14 cellular contexts compared by ENCODE assay signal in the genomic region with DNA sequence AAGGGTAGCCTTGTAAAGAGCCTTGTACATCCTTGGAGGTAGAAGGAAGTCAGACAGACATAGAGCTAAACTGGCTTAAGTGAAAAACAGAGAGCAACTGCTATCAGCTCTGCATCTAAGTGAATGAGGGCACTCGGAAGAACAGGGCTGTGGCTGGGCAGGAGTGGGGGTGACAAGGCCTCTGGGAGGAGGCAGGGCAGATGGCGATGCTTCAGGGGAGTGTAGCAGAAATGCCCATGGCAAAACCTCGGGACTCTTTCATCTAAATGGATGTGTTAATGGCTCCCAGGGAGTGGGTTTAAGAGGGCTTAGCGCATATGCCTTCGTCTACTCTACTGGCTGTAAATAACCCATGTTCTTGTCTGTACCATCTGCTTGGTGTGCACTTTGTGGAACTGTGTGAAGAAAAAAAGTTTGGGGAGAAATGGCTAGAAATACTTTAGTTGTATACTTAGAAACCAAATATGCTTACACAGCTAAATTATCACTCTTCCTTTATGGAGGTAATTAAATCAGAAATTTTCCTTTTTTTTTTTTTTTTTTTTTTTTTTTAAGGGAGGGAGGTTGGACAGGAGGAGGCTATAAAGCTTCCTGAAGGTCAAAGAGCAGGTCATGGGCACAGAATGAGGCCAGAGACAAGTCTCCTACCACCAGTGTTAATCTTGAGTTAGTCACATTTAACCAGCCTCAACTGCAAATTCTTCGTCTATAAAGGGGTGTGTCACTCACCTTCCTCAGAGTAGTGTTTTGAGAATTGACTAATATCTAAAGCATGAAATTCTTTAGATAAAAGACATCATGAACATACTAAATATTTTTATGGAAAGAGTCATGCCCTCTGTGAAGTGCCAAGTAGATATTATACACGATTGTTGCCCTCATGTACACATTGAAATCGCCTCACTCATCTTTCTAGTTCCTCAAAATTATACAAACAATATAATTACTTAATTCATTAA.
DNase-seq lines count a peak whose midpoint lies in the region; ATAC-seq, FAIRE-seq and TF ChIP-seq lines count a peak whose summit lies in the region.
"Had no signal": no experiment of that assay in that cellular context is flagged by ENCODE, and none has a peak within 500 bp of the region (broad histone marks: within the 10 kb centered on the region; RNA-seq: fewer than 3 reads in every experiment).

No MANE protein-coding gene starts in this region.

- CTCF ChIA-PET in A549 (lab: Yijun Ruan, JAX) = no interaction called here
- CTCF ChIA-PET in HEK293 (lab: Yijun Ruan, JAX) = no interaction called here

- intact Hi-C loops in vagina (cut with DNase I) = no loop called here

- no peak for TF ChIP-seq EP300 in A549 (IDR thresholded peaks at IDR 0.05)
- no peak for TF ChIP-seq EP300 in suprapubic skin (IDR thresholded peaks at IDR 0.05)

- H3K27ac ChIP-seq in A549 (no peak overlapping the region), HEK293 (ENCODE audit: extremely low read depth, low read depth, low read length) (no peak overlapping the region), WERI-Rb-1 (peak overlapping the region; percentile 37), suprapubic skin (no peak overlapping the region), vagina (no peak overlapping the region)
- H3K27ac ChIP-seq: prostate gland had no signal

- H3K4me3 ChIP-seq in A549 (no peak overlapping the region), HEK293 (ENCODE audit: low read depth, low read length) (no peak overlapping the region), WERI-Rb-1 (ENCODE audit: low read depth, low read length) (no peak overlapping the region), suprapubic skin (no peak overlapping the region), vagina (no peak overlapping the region)
- H3K4me3 ChIP-seq: prostate gland had no signal

- DNase-seq in A549 (ENCODE audit: low read depth in 1 of 2, low spot score in 1 of 2) (no peak), WERI-Rb-1 (peak; percentile 82), iPS-NIHi11 (ENCODE audit: low spot score) (peak; percentile 31), progenitor cell of endocrine pancreas (ENCODE audit: low spot score, unreplicated experiment) (no peak), suprapubic skin (ENCODE audit: low spot score in 2 of 2) (no peak), NCI-H345 treated with DMSO at 0.1 percent for 48 hours (lab: John Stamatoyannopoulos, UW; ENCODE audit: unreplicated experiment) (no peak), vagina (ENCODE audit: extremely low spot score in 2 of 2) (no peak)
- DNase-seq: C1 segment of cervical spinal cord; effector CD4-positive, alpha-beta T cell; NCI-H1105 treated with DMSO at 0.1 percent for 48 hours; Right ventricle myocardium superior had no signal

- no peak overlapping the region for H3K4me2 ChIP-seq in A549

- peaks cover 2% of the 10 kb centered on the region for H3K4me1 Mint-ChIP-seq in progenitor cell of endocrine pancreas (ENCODE audit: low read depth)

- H3K36me3 ChIP-seq in HEK293 (ENCODE audit: control insufficient read depth in 2 of 2, insufficient read depth in 1 of 2, low read length in 2 of 2) (peaks cover 0 to 6% of the 10 kb centered on the region in 2 experiments; a peak in 1 of 3 replicates), WERI-Rb-1 (no peaks in the 10 kb centered on the region; the same call in 1 of the 2 replicates), suprapubic skin (no peaks in the 10 kb centered on the region), vagina (no peaks in the 10 kb centered on the region)
- H3K36me3 ChIP-seq: prostate gland had no signal

- H3K9me3 ChIP-seq in A549 (no peaks in the 10 kb centered on the region), HEK293 (ENCODE audit: control insufficient read depth, insufficient read depth, low read depth, low read length) (no peaks in the 10 kb centered on the region), WERI-Rb-1 (ENCODE audit: severe bottlenecking) (no peaks in the 10 kb centered on the region), suprapubic skin (no peaks in the 10 kb centered on the region), vagina (no peaks in the 10 kb centered on the region)
- H3K9me3 ChIP-seq: prostate gland had no signal

- ATAC-seq in A549 = no peak

- WGBS in A549 (ENCODE audit: missing lambda C conversion rate) = 54% methylated on average over 8 of the region's 8 CpGs
- 85% methylated on average over 8 of the region's 8 CpGs for WGBS in suprapubic skin

- TF ChIP-seq RAD21 in A549 (conservative IDR thresholded peaks at IDR 0.05 in 1 of 2, IDR thresholded peaks at IDR 0.05 in 1 of 2) = no peak

- FAIRE-seq in A549 (lab: Jason Lieb, UNC) = no peak
- FAIRE-seq: GM12891 had no signal

- H3K9me3 Mint-ChIP-seq in progenitor cell of endocrine pancreas (ENCODE audit: low read depth) = no peaks in the 10 kb centered on the region

- H3K4me1 ChIP-seq in A549 (peaks cover 4% of the 10 kb centered on the region; the same call in 1 of the 3 replicates), HEK293 (ENCODE audit: control insufficient read depth, insufficient read depth, low read length) (0 out of 2 replicates have a peak, but pooled peaks cover 2% of the 10 kb centered on the region), suprapubic skin (no peaks in the 10 kb centered on the region), vagina (peaks cover 27% of the 10 kb centered on the region)
- H3K4me1 ChIP-seq: prostate gland had no signal

- H3K4me3 Mint-ChIP-seq in progenitor cell of endocrine pancreas (ENCODE audit: low read depth) = no peak overlapping the region

- TF ChIP-seq POLR2A in A549 (IDR thresholded peaks at IDR 0.05; ENCODE audit: low read length) (no peak), suprapubic skin (IDR thresholded peaks at IDR 0.05) (no peak), vagina (IDR thresholded peaks at IDR 0.05) (no peak)

- TF ChIP-seq CTCF in A549 (IDR thresholded peaks at IDR 0.05) (no peak), HEK293 (tag by site-specific recombination; IDR thresholded peaks at IDR 0.05) (no peak), WERI-Rb-1 (IDR thresholded peaks at IDR 0.05; ENCODE audit: low read depth, low read length) (no peak), progenitor cell of endocrine pancreas (IDR thresholded peaks at IDR 0.05; ENCODE audit: unreplicated experiment) (no peak), suprapubic skin (IDR thresholded peaks at IDR 0.05) (no peak), vagina (IDR thresholded peaks at IDR 0.05) (no peak)

- POLR2A ChIA-PET in A549 (lab: Yijun Ruan, JAX) = no interaction called here
- POLR2A ChIA-PET in HEK293 (lab: Yijun Ruan, JAX) = no interaction called here

- no peak overlapping the region for H3K27ac Mint-ChIP-seq in progenitor cell of endocrine pancreas

- H3K27me3 ChIP-seq in WERI-Rb-1 (ENCODE audit: insufficient read depth, low read depth, severe bottlenecking) (no peaks in the 10 kb centered on the region), suprapubic skin (no peaks in the 10 kb centered on the region), vagina (no peaks in the 10 kb centered on the region)

- H3K36me3 Mint-ChIP-seq in progenitor cell of endocrine pancreas (ENCODE audit: insufficient read depth) = peaks cover 9% of the 10 kb centered on the region

- H3K27me3 Mint-ChIP-seq in progenitor cell of endocrine pancreas = no peaks in the 10 kb centered on the region

TF ChIP-seq in A549, 52 proteins besides CTCF, POLR2A, EP300 and RAD21:
- TF ChIP-seq MAFK (IDR thresholded peaks at IDR 0.05; ENCODE audit: partially characterized antibody) (peak; percentile 77), ZSCAN20 (CRISPR knock-in tag; IDR thresholded peaks at IDR 0.05) (no peak)
TF ChIP-seq in A549: peak in this region for 1.

TF ChIP-seq in HEK293, 187 proteins besides CTCF, POLR2A, EP300 and RAD21:
- TF ChIP-seq ZNF580 (tag by site-specific recombination; IDR thresholded peaks at IDR 0.05) (no peak), ZNF362 (tag by site-specific recombination; IDR thresholded peaks at IDR 0.05) (0 out of 2 replicates have a peak, but pooled peaks have one; percentile 41)

Comparison
In these comparisons a context has a peak if more than half of its experiments do, and no peak if none do; other contexts are left out.
1. DNase-seq: peak in WERI-Rb-1 (single experiment) and iPS-NIHi11 (single experiment); none in A549 (0 of 2), progenitor cell of endocrine pancreas (single experiment), suprapubic skin (0 of 2), NCI-H345 treated with DMSO at 0.1 percent for 48 hours (single experiment) and vagina (0 of 2).